In genomic region chr7:74012842-74013249, GRCh38 we compare ENCODE assay signal across 11 cellular contexts. TPM values are rescaled to one million over a fixed set of nuclear protein-coding genes. Genes with fewer than 3 reads are reported as not detected.
A peak's percentile ranks its signal among the peaks of the same experiment; 100 is the strongest.
DNase-seq lines count a peak whose midpoint lies in the region; ATAC-seq and TF ChIP-seq lines count a peak whose summit lies in the region.
"Had no signal": no experiment of that assay in that cellular context is flagged by ENCODE, and none has a peak within 500 bp of the region (broad histone marks: within the 10 kb centered on the region; RNA-seq: fewer than 3 reads in every experiment).

No MANE protein-coding gene starts in this region.

- dilution Hi-C loops in mammary epithelial cell (cut with HindIII; ENCODE audit: low sequenced_read_pairs) = loop anchor here (10.0 kb wide), 1 partner anchor 258 kb away; no protein-coding TSS in a partner anchor

- no peaks in the 10 kb centered on the region for H3F3A ChIP-seq in DOHH2 (ENCODE audit: control insufficient read depth, insufficient read depth)

- no peaks in the 10 kb centered on the region for H3K27me3 ChIP-seq in DOHH2 (ENCODE audit: control insufficient read depth, low read length)
- no peaks in the 10 kb centered on the region for H3K27me3 ChIP-seq in mammary epithelial cell (ENCODE audit: insufficient read depth, low read length)
- no peaks in the 10 kb centered on the region for H3K27me3 ChIP-seq in uterus
- H3K27me3 ChIP-seq: thyroid gland had no signal

- H3K27me3 Mint-ChIP-seq in activated T-helper 1 cell treated with anti-CD3 and anti-CD28 coated beads, Interleukin-12 subunit alpha, Interleukin-12 subunit beta, Interleukin-2, Interleukin-4 antibody, amounts not matched to agents 30 ng/mL and 10 ng/mL and 1 ng/mL, durations not matched to agents 14 hours and 24 hours and 36 hours (ENCODE audit: insufficient read depth) = peaks cover 2% of the 10 kb centered on the region

- no peaks in the 10 kb centered on the region for H3K9me3 Mint-ChIP-seq in activated T-helper 1 cell treated with anti-CD3 and anti-CD28 coated beads, Interleukin-12 subunit alpha, Interleukin-12 subunit beta, Interleukin-2, Interleukin-4 antibody, amounts not matched to agents 30 ng/mL and 10 ng/mL and 1 ng/mL, durations not matched to agents 14 hours and 24 hours and 36 hours
- H3K9me3 Mint-ChIP-seq: naive B cell had no signal

- H3K27ac Mint-ChIP-seq in activated T-helper 1 cell treated with anti-CD3 and anti-CD28 coated beads, Interleukin-12 subunit alpha, Interleukin-12 subunit beta, Interleukin-2, Interleukin-4 antibody, amounts not matched to agents 30 ng/mL and 10 ng/mL and 1 ng/mL, durations not matched to agents 14 hours and 24 hours and 36 hours = no peak overlapping the region

- H3K79me2 ChIP-seq in DOHH2 (ENCODE audit: control insufficient read depth, low read length) (no peaks in the 10 kb centered on the region), mammary epithelial cell (ENCODE audit: insufficient read depth, low read length) (no peaks in the 10 kb centered on the region)

- no TSS peak for BruUV-seq in mammary epithelial cell (replicated peaks; lab: Mats Ljungman, UMichigan)

- CTCF ChIA-PET in mammary epithelial cell (lab: Charles Lee; ENCODE audit: low non-redundant PET) = no interaction called here

- no peak for TF ChIP-seq POLR2A in uterus (IDR thresholded peaks at IDR 0.05)

- no peak overlapping the region for H3K27ac ChIP-seq in DOHH2 (ENCODE audit: low read depth, low read length)
- H3K27ac ChIP-seq in mammary epithelial cell (ENCODE audit: insufficient read depth, low read depth, low read length) = no peak overlapping the region
- no peak overlapping the region for H3K27ac ChIP-seq in uterus
- H3K27ac ChIP-seq: thyroid gland had no signal

- H4K20me1 ChIP-seq in DOHH2 (ENCODE audit: control insufficient read depth, insufficient read depth, low read depth, low read length) (no peaks in the 10 kb centered on the region), mammary epithelial cell (ENCODE audit: insufficient read depth, low read length) (no peaks in the 10 kb centered on the region)

- H3K4me2 ChIP-seq in DOHH2 (ENCODE audit: low read length) = peak overlapping the region; percentile 56
- no peak overlapping the region for H3K4me2 ChIP-seq in mammary epithelial cell (ENCODE audit: insufficient read depth, low read depth, low read length)

- H3K4me3 ChIP-seq in DOHH2 (ENCODE audit: low read length) = peak overlapping the region; percentile 15; the same call in 1 of the 2 replicates
- no peak overlapping the region for H3K4me3 ChIP-seq in mammary epithelial cell (replicated peaks in 1 of 3; ENCODE audit: insufficient read depth in 1 of 3, low read depth in 2 of 3, low read length in 3 of 3)
- H3K4me3 ChIP-seq in uterus = no peak overlapping the region
- H3K4me3 ChIP-seq: thyroid gland had no signal

- peaks cover 14% of the 10 kb centered on the region for H3K4me1 ChIP-seq in DOHH2 (ENCODE audit: control insufficient read depth, low read length)
- H3K4me1 ChIP-seq in mammary epithelial cell (ENCODE audit: insufficient read depth, low read length) = peaks cover 9% of the 10 kb centered on the region
- H3K4me1 ChIP-seq in uterus = no peaks in the 10 kb centered on the region
- H3K4me1 ChIP-seq: thyroid gland had no signal

- no peaks in the 10 kb centered on the region for H3K36me3 ChIP-seq in DOHH2 (ENCODE audit: control insufficient read depth, low read length)
- H3K36me3 ChIP-seq in mammary epithelial cell (ENCODE audit: insufficient read depth, low read length) = no peaks in the 10 kb centered on the region
- H3K36me3 ChIP-seq in uterus = no peaks in the 10 kb centered on the region
- H3K36me3 ChIP-seq: thyroid gland had no signal

- H3K36me3 Mint-ChIP-seq in activated T-helper 1 cell treated with anti-CD3 and anti-CD28 coated beads, Interleukin-12 subunit alpha, Interleukin-12 subunit beta, Interleukin-2, Interleukin-4 antibody, amounts not matched to agents 30 ng/mL and 10 ng/mL and 1 ng/mL, durations not matched to agents 14 hours and 24 hours and 36 hours (ENCODE audit: low read depth) = no peaks in the 10 kb centered on the region
- H3K36me3 Mint-ChIP-seq: brain, naive B cell had no signal

- no peaks in the 10 kb centered on the region for H3K9me3 ChIP-seq in DOHH2 (ENCODE audit: control insufficient read depth, insufficient read depth, low read length)
- no peaks in the 10 kb centered on the region for H3K9me3 ChIP-seq in mammary epithelial cell (replicated peaks; ENCODE audit: insufficient read depth, low read length)
- H3K9me3 ChIP-seq in uterus = no peaks in the 10 kb centered on the region
- H3K9me3 ChIP-seq: thyroid gland had no signal

- no peak overlapping the region for H3K9ac ChIP-seq in mammary epithelial cell (ENCODE audit: insufficient read depth, low read length)

- peak; percentile 95 for ATAC-seq in GM19452 (IDR thresholded peaks at IDR 0.05; ENCODE audit: unreplicated experiment)
- peak; percentile 83 for ATAC-seq in HG03139 (IDR thresholded peaks at IDR 0.05; ENCODE audit: unreplicated experiment)

- WGBS in mammary epithelial cell (ENCODE audit: low coverage, missing lambda C conversion rate) = 43% methylated on average over 13 of the region's 13 CpGs

- TF ChIP-seq CTCF in DOHH2 (IDR thresholded peaks at IDR 0.05; ENCODE audit: low read depth, low read length, poor library complexity, severe bottlenecking) (no peak), mammary epithelial cell (conservative IDR thresholded peaks at IDR 0.05 in 1 of 2, IDR thresholded peaks at IDR 0.05 in 1 of 2; ENCODE audit: extremely low read depth in 1 of 2, insufficient read depth in 1 of 2, low read depth in 1 of 2, low read length in 2 of 2) (no peak), uterus (IDR thresholded peaks at IDR 0.05) (no peak)

- H2AFZ ChIP-seq in mammary epithelial cell (ENCODE audit: low read depth, low read length) = no peak overlapping the region

- H3K4me3 Mint-ChIP-seq in activated T-helper 1 cell treated with anti-CD3 and anti-CD28 coated beads, Interleukin-12 subunit alpha, Interleukin-12 subunit beta, Interleukin-2, Interleukin-4 antibody, amounts not matched to agents 30 ng/mL and 10 ng/mL and 1 ng/mL, durations not matched to agents 14 hours and 24 hours and 36 hours = no peak overlapping the region
- H3K4me3 Mint-ChIP-seq: brain had no signal

- intact Hi-C loops in mammary epithelial cell (cut with micrococcal nuclease) = loop anchor here (10.0 kb wide), 1 partner anchor 118 kb away; no protein-coding TSS in a partner anchor
- intact Hi-C loops in uterus (cut with DNase I; ENCODE audit: low total_unique reads) = no loop called here
- intact Hi-C loops in activated T-helper 1 cell treated with anti-CD3 and anti-CD28 coated beads, Interleukin-12 subunit alpha, Interleukin-12 subunit beta, Interleukin-2, Interleukin-4 antibody, amounts not matched to agents 30 ng/mL and 10 ng/mL and 1 ng/mL, durations not matched to agents 14 hours and 24 hours and 36 hours (cut with micrococcal nuclease) = no loop called here

- peak; percentile 48 for DNase-seq in mammary epithelial cell
- DNase-seq in OCI-M2 (lab: John Stamatoyannopoulos, UW; ENCODE audit: unreplicated experiment) = no peak
- DNase-seq in uterus = no peak
- no peak for DNase-seq in activated T-helper 1 cell treated with anti-CD3 and anti-CD28 coated beads, Interleukin-12 subunit alpha, Interleukin-12 subunit beta, Interleukin-2, Interleukin-4 antibody, amounts not matched to agents 30 ng/mL and 10 ng/mL and 1 ng/mL, durations not matched to agents 14 hours and 24 hours and 36 hours (ENCODE audit: low spot score)
- DNase-seq in stimulated activated CD4-positive, alpha-beta T cell treated with anti-CD3 and anti-CD28 coated beads, Interleukin-4, amount 100 ng/mL, for 24 hours = no peak
- DNase-seq: naive B cell, thyroid gland had no signal

- in situ Hi-C loops in mammary epithelial cell (cut with MboI; ENCODE audit: low sequenced_read_pairs in 2 of 2) = no loop called here

- H3K9me2 ChIP-seq in DOHH2 (replicated peaks; ENCODE audit: control insufficient read depth, low read length) = no peaks in the 10 kb centered on the region

- no peaks in the 10 kb centered on the region for H3K4me1 Mint-ChIP-seq in activated T-helper 1 cell treated with anti-CD3 and anti-CD28 coated beads, Interleukin-12 subunit alpha, Interleukin-12 subunit beta, Interleukin-2, Interleukin-4 antibody, amounts not matched to agents 30 ng/mL and 10 ng/mL and 1 ng/mL, durations not matched to agents 14 hours and 24 hours and 36 hours (ENCODE audit: low read depth)
- H3K4me1 Mint-ChIP-seq: naive B cell had no signal

RNA-seq across cellular contexts. Expression of gene ELN, which starts 15.1 kb away (rescaled TPM):
- total RNA-seq in mammary epithelial cell (under 1 TPM in 1 of 2 donors, not detected in 1; 0.50 TPM), uterus (100 to 1,000 TPM in 2 of 4 donors, 10 to 100 TPM in 1, 1 to 10 TPM in 1; 4.1 to 427 (median 92.4) TPM)
- not detected for polyA plus RNA-seq in mammary epithelial cell
- polyA minus RNA-seq in mammary epithelial cell = not detected
- total RNA-seq in activated T-helper 1 cell treated with anti-CD3 and anti-CD28 coated beads, Interleukin-12 subunit alpha, Interleukin-12 subunit beta, Interleukin-2, Interleukin-4 antibody, amounts not matched to agents 30 ng/mL and 10 ng/mL and 1 ng/mL, durations not matched to agents 14 hours and 24 hours and 36 hours = not detected in 2 replicates
